Comparison of ENCODE assay signal across 15 cellular contexts in genomic region chr17:82590216-82590615, GRCh38. TPM values are rescaled to one million over a fixed set of nuclear protein-coding genes. Genes with fewer than 3 reads are reported as not detected.
DNase-seq lines count a peak whose midpoint lies in the region; ATAC-seq, FAIRE-seq and TF ChIP-seq lines count a peak whose summit lies in the region.
"Had no signal": no experiment of that assay in that cellular context is flagged by ENCODE, and none has a peak within 500 bp of the region (broad histone marks: within the 10 kb centered on the region; RNA-seq: fewer than 3 reads in every experiment).

No MANE protein-coding gene starts in this region.

- intact Hi-C loops in kidney (cut with DNase I) = no loop called here
- intact Hi-C loops in stomach (cut with DNase I; ENCODE audit: low total_unique reads) = no loop called here

- peaks cover 25% of the 10 kb centered on the region for H3K36me3 Mint-ChIP-seq in activated CD8-positive, alpha-beta memory T cell treated with anti-CD3 and anti-CD28 coated beads, Interleukin-2, amount 10 ng/mL, durations not matched to agents 7 days and 5 days
- peaks cover 7% of the 10 kb centered on the region for H3K36me3 Mint-ChIP-seq in T-helper 17 cell (ENCODE audit: low read depth)

- no peak overlapping the region for H3K9ac ChIP-seq in kidney (ENCODE audit: low read length in 2 of 2)

- no peak for DNase-seq in activated CD8-positive, alpha-beta memory T cell treated with anti-CD3 and anti-CD28 coated beads, Interleukin-2, amount 10 ng/mL, durations not matched to agents 7 days and 5 days
- DNase-seq in activated CD8-positive, alpha-beta memory T cell treated with anti-CD3 and anti-CD28 coated beads, Interleukin-2, amount 50 U/mL, for 4 hours = no peak
- DNase-seq in T-helper 17 cell (no peak), kidney (peak; percentile 36), stomach (no peak), NCI-H187 (lab: John Stamatoyannopoulos, UW) (no peak), NCI-H2171 treated with DMSO at 0.1 percent for 48 hours (lab: John Stamatoyannopoulos, UW) (no peak), OCI-M2 (lab: John Stamatoyannopoulos, UW; ENCODE audit: unreplicated experiment) (no peak)
- DNase-seq: COR-L47; NCI-H187 treated with DMSO at 0.1 percent for 48 hours; NCI-H69; occipital lobe; stimulated activated CD4-positive, alpha-beta T cell treated with anti-CD3 and anti-CD28 coated beads, Interleukin-2, amount 100 ng/mL, for 48 hours; stimulated activated CD8-positive, alpha-beta memory T cell treated with anti-CD3 and anti-CD28 coated beads, Interleukin-4, amount 100 ng/mL, for 48 hours had no signal

- TF ChIP-seq CTCF in kidney (IDR thresholded peaks at IDR 0.05; ENCODE audit: borderline replicate concordance, extremely low read depth, insufficient read depth) (no peak), stomach (IDR thresholded peaks at IDR 0.05) (no peak)

- H3K27ac ChIP-seq in kidney (ENCODE audit: low read depth in 2 of 2, low read length in 2 of 2) (no peak overlapping the region), stomach (peak overlapping the region in 4 of 5 donors; percentile 92 to 98 (median 95))

- no peaks in the 10 kb centered on the region for H3K9me3 ChIP-seq in T-helper 17 cell (ENCODE audit: control insufficient read depth, low read length, poor library complexity, severe bottlenecking)
- H3K9me3 ChIP-seq in kidney (ENCODE audit: control insufficient read depth in 1 of 2, low read length in 2 of 2) = no peaks in the 10 kb centered on the region
- no peaks in the 10 kb centered on the region for H3K9me3 ChIP-seq in stomach

- peaks cover 44% of the 10 kb centered on the region for H3K4me1 Mint-ChIP-seq in activated CD8-positive, alpha-beta memory T cell treated with anti-CD3 and anti-CD28 coated beads, Interleukin-2, amount 10 ng/mL, durations not matched to agents 7 days and 5 days
- peaks cover 38% of the 10 kb centered on the region for H3K4me1 Mint-ChIP-seq in T-helper 17 cell

- 86 to 90% (median 88%) methylated on average over 6 of the region's 6 CpGs for WGBS in stomach, 5 donors

- no peaks in the 10 kb centered on the region for H3K9me3 Mint-ChIP-seq in activated CD8-positive, alpha-beta memory T cell treated with anti-CD3 and anti-CD28 coated beads, Interleukin-2, amount 10 ng/mL, durations not matched to agents 7 days and 5 days (ENCODE audit: low read depth)

- no peak for ATAC-seq in activated CD8-positive, alpha-beta memory T cell treated with anti-CD3 and anti-CD28 coated beads, Interleukin-2, amount 10 ng/mL, durations not matched to agents 7 days and 5 days
- ATAC-seq in T-helper 17 cell = no peak
- ATAC-seq: GM23338 had no signal

- TF ChIP-seq EP300 in stomach (IDR thresholded peaks at IDR 0.05) = no peak

- H3K27me3 Mint-ChIP-seq in activated CD8-positive, alpha-beta memory T cell treated with anti-CD3 and anti-CD28 coated beads, Interleukin-2, amount 10 ng/mL, durations not matched to agents 7 days and 5 days = no peaks in the 10 kb centered on the region
- no peaks in the 10 kb centered on the region for H3K27me3 Mint-ChIP-seq in T-helper 17 cell

- peak overlapping the region; percentile 91 for H3K27ac Mint-ChIP-seq in activated CD8-positive, alpha-beta memory T cell treated with anti-CD3 and anti-CD28 coated beads, Interleukin-2, amount 10 ng/mL, durations not matched to agents 7 days and 5 days
- peak overlapping the region; percentile 34 for H3K27ac Mint-ChIP-seq in T-helper 17 cell
- H3K27ac Mint-ChIP-seq: GM23338 had no signal

- peaks cover 6 to 16% of the 10 kb centered on the region in 2 donors for H3K36me3 ChIP-seq in kidney (ENCODE audit: control insufficient read depth in 1 of 2, insufficient read depth in 2 of 2, low read length in 2 of 2)
- peaks cover 11 to 34% (median 32%) of the 10 kb centered on the region in 4 donors for H3K36me3 ChIP-seq in stomach

- no peak overlapping the region for H3K4me3 Mint-ChIP-seq in activated CD8-positive, alpha-beta memory T cell treated with anti-CD3 and anti-CD28 coated beads, Interleukin-2, amount 10 ng/mL, durations not matched to agents 7 days and 5 days
- no peak overlapping the region for H3K4me3 Mint-ChIP-seq in T-helper 17 cell
- H3K4me3 Mint-ChIP-seq: GM23338 had no signal

- no peaks in the 10 kb centered on the region for H3K27me3 ChIP-seq in stomach

- peaks cover 12 to 13% of the 10 kb centered on the region in 2 donors for H3K4me1 ChIP-seq in kidney (ENCODE audit: control insufficient read depth in 1 of 2, insufficient read depth in 1 of 2, low read depth in 1 of 2, low read length in 2 of 2)
- H3K4me1 ChIP-seq in stomach = peaks cover 39 to 79% (median 52%) of the 10 kb centered on the region in 4 donors

- CTCF ChIA-PET in activated CD8-positive, alpha-beta memory T cell treated with anti-CD3 and anti-CD28 coated beads, Interleukin-2, amount 10 ng/mL, durations not matched to agents 7 days and 5 days (lab: Charles Lee) = no interaction called here

- no peak for TF ChIP-seq POLR2A in stomach (IDR thresholded peaks at IDR 0.05)

- FAIRE-seq in kidney (lab: Jason Lieb, UNC) = no peak

- H3K4me3 ChIP-seq in kidney (ENCODE audit: low read length in 2 of 2) (no peak overlapping the region), stomach (no peak overlapping the region)
- H3K4me3 ChIP-seq: GM23338 had no signal

RNA-seq across cellular contexts. Expression of gene WDR45B, which starts 58.0 kb away (rescaled TPM):
- total RNA-seq in activated CD8-positive, alpha-beta memory T cell treated with anti-CD3 and anti-CD28 coated beads, Interleukin-2, amount 10 ng/mL, durations not matched to agents 7 days and 5 days = 10 to 100 TPM; 37.0 to 41.4 TPM
- total RNA-seq in T-helper 17 cell (10 to 100 TPM; 65.6 to 67.1 TPM), kidney (65.4 TPM), stomach (100 to 1,000 TPM in 2 of 5 donors, 10 to 100 TPM in 3; 75.3 to 108 (median 92.9) TPM)
- polyA plus RNA-seq in kidney (ENCODE audit: insufficient read depth, low read depth, low replicate concordance) (64.7 TPM), stomach (10 to 100 TPM; 62.8 to 70.7 (median 62.9) TPM)

Comparison
In these comparisons a context has a peak if more than half of its experiments do, and no peak if none do; other contexts are left out.
1. H3K27ac ChIP-seq: peak in stomach (4 of 5); none in kidney (0 of 2).